1 cellular context compared by ENCODE assay signal in genomic region chr4:24164054-24164453, GRCh38.
TF ChIP-seq lines count a peak whose summit lies in the region.

No MANE protein-coding gene starts in this region.

TF ChIP-seq in SK-N-SH treated with all-trans-retinoic acid at 6 μM for 48 hours, 23 proteins besides CTCF, POLR2A, EP300 and RAD21 (continued from another document):
- no peak for TF ChIP-seq ARNTL (CRISPR knock-in tag; IDR thresholded peaks at IDR 0.05; ENCODE audit: borderline replicate concordance, low read depth)
- TF ChIP-seq SNAI2 (CRISPR knock-in tag; IDR thresholded peaks at IDR 0.05), result no peak
- TF ChIP-seq ZFP30 (CRISPR knock-in tag; IDR thresholded peaks at IDR 0.05), result no peak
- no peak for TF ChIP-seq CSRNP3 (CRISPR knock-in tag; IDR thresholded peaks at IDR 0.05)
- TF ChIP-seq POU6F1 (CRISPR knock-in tag; IDR thresholded peaks at IDR 0.05; ENCODE audit: borderline replicate concordance, low read depth), result no peak
